In genomic region chr11:106127604-106128003, GRCh38 we compare ENCODE assay signal across 30 cellular contexts.
"Had no signal": no experiment of that assay in that cellular context is flagged by ENCODE, and none has a peak within 500 bp of the region (broad histone marks: within the 10 kb centered on the region; RNA-seq: fewer than 3 reads in every experiment).

No MANE protein-coding gene starts in this region.

- H3K27ac ChIP-seq: left lung, lower lobe of right lung, neural progenitor cell, neutrophil, parathyroid adenoma, right atrium auricular region, right lobe of liver, tibial nerve, upper lobe of left lung, vagina had no signal

- H3K4me2 ChIP-seq: neural progenitor cell, smooth muscle cell had no signal

- H3K4me1 ChIP-seq: left lung, lower lobe of right lung, neural progenitor cell, parathyroid adenoma, right atrium auricular region, right lobe of liver, tibial nerve, upper lobe of left lung, vagina had no signal

- ATAC-seq: left colon; left lung; lower lobe of right lung; natural killer cell; right lobe of liver; stimulated activated memory B cell treated with anti-CD40 and anti-IgM and Interleukin-4, amounts not matched to agents 10 μg/mL and 1 μg/mL and 100 μg/mL, for 72 hours; stimulated activated naive CD8-positive, alpha-beta T cell treated with anti-CD3 and anti-CD28 coated beads, Interleukin-15, amount 100 ng/mL, for 72 hours had no signal

- H3K4me3 ChIP-seq: left lung, lower lobe of right lung, neural progenitor cell, right atrium auricular region, right lobe of liver, smooth muscle cell, tibial nerve, upper lobe of left lung, vagina had no signal

- H3K27me3 ChIP-seq: neural progenitor cell, neutrophil, right atrium auricular region, right lobe of liver, tibial nerve, upper lobe of left lung, vagina had no signal

- FAIRE-seq: islet of Langerhans, kidney had no signal

- H3K9me3 ChIP-seq: left lung, lower lobe of right lung, neutrophil, right atrium auricular region, right lobe of liver, tibial nerve, upper lobe of left lung, vagina had no signal

- H3K36me3 ChIP-seq: left lung, lower lobe of right lung, neural progenitor cell, neutrophil, right atrium auricular region, right lobe of liver, tibial nerve, upper lobe of left lung, vagina had no signal

- DNase-seq: hypothalamus; immature natural killer cell; kidney; left colon; left lung; lower lobe of right lung; mammary epithelial cell; mesenchymal stem cell; naive B cell; natural killer cell; nephron progenitor cell; occipital lobe; right lobe of liver; stimulated activated CD4-positive, alpha-beta T cell treated with anti-CD3 and anti-CD28 coated beads, Interleukin-1b, Interleukin-23, amount 100 ng/mL, for 48 hours; stimulated activated CD4-positive, alpha-beta T cell treated with anti-CD3 and anti-CD28 coated beads, Interleukin-2, amount 100 ng/mL, for 48 hours; stimulated activated CD4-positive, alpha-beta T cell treated with anti-CD3 and anti-CD28 coated beads, Interleukin-4, amount 100 ng/mL, for 4 hours; stimulated activated CD8-positive, alpha-beta memory T cell treated with anti-CD3 and anti-CD28 coated beads, Interleukin-4, amount 100 ng/mL, for 48 hours; stimulated activated naive CD4-positive, alpha-beta T cell treated with Interleukin-2 at 50 U/mL for 16 hours; stimulated activated naive CD8-positive, alpha-beta T cell treated with anti-CD3 and anti-CD28 coated beads, Interleukin-15, amount 100 ng/mL, for 72 hours; substantia nigra; upper lobe of left lung had no signal
